Comparison of ENCODE assay signal across 1 cellular context in the genomic region with DNA sequence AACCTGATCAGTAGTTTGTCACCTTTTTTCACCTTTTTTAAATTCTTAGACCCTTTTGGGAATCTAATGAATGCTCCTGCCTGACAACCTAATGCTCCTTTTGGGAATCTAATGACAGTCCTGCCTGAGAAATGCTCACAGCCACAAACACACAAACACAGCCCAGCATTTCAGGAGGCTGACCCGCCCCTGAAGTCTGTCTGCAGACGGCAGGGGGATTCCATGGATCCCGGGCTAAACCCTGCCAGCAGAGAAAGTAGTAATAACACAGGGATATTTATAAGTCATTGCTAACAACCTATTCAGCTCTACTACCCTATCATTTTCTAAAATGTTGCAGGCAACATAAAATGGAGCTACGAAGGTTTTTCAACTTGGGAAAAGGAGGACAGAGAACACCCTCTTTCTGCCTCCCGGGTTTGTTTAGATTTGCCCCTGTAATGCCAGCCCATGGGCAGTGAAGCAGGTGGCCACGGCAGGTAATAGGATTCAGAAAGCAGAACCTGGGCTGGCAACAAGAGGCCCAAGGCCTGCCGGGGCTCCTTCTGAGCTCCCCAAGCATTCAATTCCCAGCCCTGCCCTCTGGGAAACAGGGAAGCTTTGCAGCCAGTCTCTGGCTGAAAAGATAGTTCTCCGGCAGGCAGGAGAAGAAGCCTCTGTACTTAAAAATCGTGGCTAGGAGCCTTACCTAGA.
TF ChIP-seq lines count a peak whose summit lies in the region.

No MANE protein-coding gene starts in this region.

TF ChIP-seq in GM23338, 12 proteins besides CTCF, POLR2A, EP300 and RAD21 (continued from another document):
- TF ChIP-seq, protein P1, sequence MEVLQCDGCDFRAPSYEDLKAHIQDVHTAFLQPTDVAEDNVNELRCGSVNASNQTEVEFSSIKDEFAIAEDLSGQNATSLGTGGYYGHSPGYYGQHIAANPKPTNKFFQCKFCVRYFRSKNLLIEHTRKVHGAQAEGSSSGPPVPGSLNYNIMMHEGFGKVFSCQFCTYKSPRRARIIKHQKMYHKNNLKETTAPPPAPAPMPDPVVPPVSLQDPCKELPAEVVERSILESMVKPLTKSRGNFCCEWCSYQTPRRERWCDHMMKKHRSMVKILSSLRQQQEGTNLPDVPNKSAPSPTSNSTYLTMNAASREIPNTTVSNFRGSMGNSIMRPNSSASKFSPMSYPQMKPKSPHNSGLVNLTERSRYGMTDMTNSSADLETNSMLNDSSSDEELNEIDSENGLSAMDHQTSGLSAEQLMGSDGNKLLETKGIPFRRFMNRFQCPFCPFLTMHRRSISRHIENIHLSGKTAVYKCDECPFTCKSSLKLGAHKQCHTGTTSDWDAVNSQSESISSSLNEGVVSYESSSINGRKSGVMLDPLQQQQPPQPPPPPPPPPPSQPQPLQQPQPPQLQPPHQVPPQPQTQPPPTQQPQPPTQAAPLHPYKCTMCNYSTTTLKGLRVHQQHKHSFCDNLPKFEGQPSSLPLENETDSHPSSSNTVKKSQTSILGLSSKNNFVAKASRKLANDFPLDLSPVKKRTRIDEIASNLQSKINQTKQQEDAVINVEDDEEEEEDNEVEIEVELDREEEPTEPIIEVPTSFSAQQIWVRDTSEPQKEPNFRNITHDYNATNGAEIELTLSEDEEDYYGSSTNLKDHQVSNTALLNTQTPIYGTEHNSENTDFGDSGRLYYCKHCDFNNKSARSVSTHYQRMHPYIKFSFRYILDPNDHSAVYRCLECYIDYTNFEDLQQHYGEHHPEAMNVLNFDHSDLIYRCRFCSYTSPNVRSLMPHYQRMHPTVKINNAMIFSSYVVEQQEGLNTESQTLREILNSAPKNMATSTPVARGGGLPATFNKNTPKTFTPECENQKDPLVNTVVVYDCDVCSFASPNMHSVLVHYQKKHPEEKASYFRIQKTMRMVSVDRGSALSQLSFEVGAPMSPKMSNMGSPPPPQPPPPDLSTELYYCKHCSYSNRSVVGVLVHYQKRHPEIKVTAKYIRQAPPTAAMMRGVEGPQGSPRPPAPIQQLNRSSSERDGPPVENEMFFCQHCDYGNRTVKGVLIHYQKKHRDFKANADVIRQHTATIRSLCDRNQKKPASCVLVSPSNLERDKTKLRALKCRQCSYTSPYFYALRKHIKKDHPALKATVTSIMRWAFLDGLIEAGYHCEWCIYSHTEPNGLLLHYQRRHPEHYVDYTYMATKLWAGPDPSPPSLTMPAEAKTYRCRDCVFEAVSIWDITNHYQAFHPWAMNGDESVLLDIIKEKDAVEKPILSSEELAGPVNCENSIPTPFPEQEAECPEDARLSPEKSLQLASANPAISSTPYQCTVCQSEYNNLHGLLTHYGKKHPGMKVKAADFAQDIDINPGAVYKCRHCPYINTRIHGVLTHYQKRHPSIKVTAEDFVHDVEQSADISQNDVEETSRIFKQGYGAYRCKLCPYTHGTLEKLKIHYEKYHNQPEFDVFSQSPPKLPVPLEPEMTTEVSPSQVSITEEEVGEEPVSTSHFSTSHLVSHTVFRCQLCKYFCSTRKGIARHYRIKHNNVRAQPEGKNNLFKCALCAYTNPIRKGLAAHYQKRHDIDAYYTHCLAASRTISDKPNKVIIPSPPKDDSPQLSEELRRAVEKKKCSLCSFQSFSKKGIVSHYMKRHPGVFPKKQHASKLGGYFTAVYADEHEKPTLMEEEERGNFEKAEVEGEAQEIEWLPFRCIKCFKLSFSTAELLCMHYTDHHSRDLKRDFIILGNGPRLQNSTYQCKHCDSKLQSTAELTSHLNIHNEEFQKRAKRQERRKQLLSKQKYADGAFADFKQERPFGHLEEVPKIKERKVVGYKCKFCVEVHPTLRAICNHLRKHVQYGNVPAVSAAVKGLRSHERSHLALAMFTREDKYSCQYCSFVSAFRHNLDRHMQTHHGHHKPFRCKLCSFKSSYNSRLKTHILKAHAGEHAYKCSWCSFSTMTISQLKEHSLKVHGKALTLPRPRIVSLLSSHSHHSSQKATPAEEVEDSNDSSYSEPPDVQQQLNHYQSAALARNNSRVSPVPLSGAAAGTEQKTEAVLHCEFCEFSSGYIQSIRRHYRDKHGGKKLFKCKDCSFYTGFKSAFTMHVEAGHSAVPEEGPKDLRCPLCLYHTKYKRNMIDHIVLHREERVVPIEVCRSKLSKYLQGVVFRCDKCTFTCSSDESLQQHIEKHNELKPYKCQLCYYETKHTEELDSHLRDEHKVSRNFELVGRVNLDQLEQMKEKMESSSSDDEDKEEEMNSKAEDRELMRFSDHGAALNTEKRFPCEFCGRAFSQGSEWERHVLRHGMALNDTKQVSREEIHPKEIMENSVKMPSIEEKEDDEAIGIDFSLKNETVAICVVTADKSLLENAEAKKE (CRISPR knock-in tag; IDR thresholded peaks at IDR 0.05): no peak
- TF ChIP-seq EZH2 (IDR thresholded peaks at IDR 0.05; ENCODE audit: low read depth, unreplicated experiment) (no peak), POLR2AphosphoS5 (IDR thresholded peaks at IDR 0.05; ENCODE audit: low read depth) (no peak), CREB1 (CRISPR knock-in tag; IDR thresholded peaks at IDR 0.05; ENCODE audit: low read depth) (no peak), JUNB (IDR thresholded peaks at IDR 0.05; ENCODE audit: unreplicated experiment) (no peak), NANOG (IDR thresholded peaks at IDR 0.05; ENCODE audit: borderline replicate concordance) (no peak), ZNF114 (CRISPR knock-in tag; IDR thresholded peaks at IDR 0.05) (no peak), ZNF331 (CRISPR knock-in tag; IDR thresholded peaks at IDR 0.05; ENCODE audit: low read depth) (no peak)
- TF ChIP-seq, protein P2, sequence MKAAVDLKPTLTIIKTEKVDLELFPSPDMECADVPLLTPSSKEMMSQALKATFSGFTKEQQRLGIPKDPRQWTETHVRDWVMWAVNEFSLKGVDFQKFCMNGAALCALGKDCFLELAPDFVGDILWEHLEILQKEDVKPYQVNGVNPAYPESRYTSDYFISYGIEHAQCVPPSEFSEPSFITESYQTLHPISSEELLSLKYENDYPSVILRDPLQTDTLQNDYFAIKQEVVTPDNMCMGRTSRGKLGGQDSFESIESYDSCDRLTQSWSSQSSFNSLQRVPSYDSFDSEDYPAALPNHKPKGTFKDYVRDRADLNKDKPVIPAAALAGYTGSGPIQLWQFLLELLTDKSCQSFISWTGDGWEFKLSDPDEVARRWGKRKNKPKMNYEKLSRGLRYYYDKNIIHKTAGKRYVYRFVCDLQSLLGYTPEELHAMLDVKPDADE (IDR thresholded peaks at IDR 0.05): no peak
- TF ChIP-seq, protein P3, sequence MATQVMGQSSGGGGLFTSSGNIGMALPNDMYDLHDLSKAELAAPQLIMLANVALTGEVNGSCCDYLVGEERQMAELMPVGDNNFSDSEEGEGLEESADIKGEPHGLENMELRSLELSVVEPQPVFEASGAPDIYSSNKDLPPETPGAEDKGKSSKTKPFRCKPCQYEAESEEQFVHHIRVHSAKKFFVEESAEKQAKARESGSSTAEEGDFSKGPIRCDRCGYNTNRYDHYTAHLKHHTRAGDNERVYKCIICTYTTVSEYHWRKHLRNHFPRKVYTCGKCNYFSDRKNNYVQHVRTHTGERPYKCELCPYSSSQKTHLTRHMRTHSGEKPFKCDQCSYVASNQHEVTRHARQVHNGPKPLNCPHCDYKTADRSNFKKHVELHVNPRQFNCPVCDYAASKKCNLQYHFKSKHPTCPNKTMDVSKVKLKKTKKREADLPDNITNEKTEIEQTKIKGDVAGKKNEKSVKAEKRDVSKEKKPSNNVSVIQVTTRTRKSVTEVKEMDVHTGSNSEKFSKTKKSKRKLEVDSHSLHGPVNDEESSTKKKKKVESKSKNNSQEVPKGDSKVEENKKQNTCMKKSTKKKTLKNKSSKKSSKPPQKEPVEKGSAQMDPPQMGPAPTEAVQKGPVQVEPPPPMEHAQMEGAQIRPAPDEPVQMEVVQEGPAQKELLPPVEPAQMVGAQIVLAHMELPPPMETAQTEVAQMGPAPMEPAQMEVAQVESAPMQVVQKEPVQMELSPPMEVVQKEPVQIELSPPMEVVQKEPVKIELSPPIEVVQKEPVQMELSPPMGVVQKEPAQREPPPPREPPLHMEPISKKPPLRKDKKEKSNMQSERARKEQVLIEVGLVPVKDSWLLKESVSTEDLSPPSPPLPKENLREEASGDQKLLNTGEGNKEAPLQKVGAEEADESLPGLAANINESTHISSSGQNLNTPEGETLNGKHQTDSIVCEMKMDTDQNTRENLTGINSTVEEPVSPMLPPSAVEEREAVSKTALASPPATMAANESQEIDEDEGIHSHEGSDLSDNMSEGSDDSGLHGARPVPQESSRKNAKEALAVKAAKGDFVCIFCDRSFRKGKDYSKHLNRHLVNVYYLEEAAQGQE (IDR thresholded peaks at IDR 0.05; ENCODE audit: unreplicated experiment): no peak
